Comparison of ENCODE assay signal across 11 cellular contexts in genomic region chr3:30538787-30539186, GRCh38.
A peak's percentile ranks its signal among the peaks of the same experiment; 100 is the strongest.
DNase-seq lines count a peak whose midpoint lies in the region; ATAC-seq, FAIRE-seq and TF ChIP-seq lines count a peak whose summit lies in the region.
"Had no signal": no experiment of that assay in that cellular context is flagged by ENCODE, and none has a peak within 500 bp of the region (broad histone marks: within the 10 kb centered on the region; RNA-seq: fewer than 3 reads in every experiment).

No MANE protein-coding gene starts in this region.

- peaks cover 12% of the 10 kb centered on the region for H3F3A ChIP-seq in PC-3 (ENCODE audit: low read length, unreplicated experiment)

- dilution Hi-C loops in endothelial cell of umbilical vein (cut with MboI; ENCODE audit: extremely low pct_ligation_motif_present, low sequenced_read_pairs), result no loop called here

- no peak for TF ChIP-seq EP300 in sigmoid colon (IDR thresholded peaks at IDR 0.05)

- FAIRE-seq in endothelial cell of umbilical vein (lab: Jason Lieb, UNC), result peak; percentile 87

- H3K4me1 ChIP-seq in PC-3 (ENCODE audit: insufficient read depth, low read length) (peaks cover 23% of the 10 kb centered on the region), endothelial cell of umbilical vein (ENCODE audit: control insufficient read depth, extremely low read depth, insufficient read depth, low read length) (peaks cover 26% of the 10 kb centered on the region), sigmoid colon (peaks cover 0 to 15% (median 6%) of the 10 kb centered on the region in 4 donors)
- H3K4me1 ChIP-seq: parathyroid adenoma had no signal

- no peaks in the 10 kb centered on the region for H3K9me2 ChIP-seq in PC-3 (replicated peaks; ENCODE audit: low read length)

- DNase-seq in ELR (ENCODE audit: low read depth), result peak; percentile 94
- DNase-seq in PC-3, result peak; percentile 96
- peak; percentile 93 for DNase-seq in endothelial cell of umbilical vein (ENCODE audit: low read depth, low spot score)
- DNase-seq in pulmonary artery endothelial cell (ENCODE audit: low read depth, low spot score), result peak; percentile 93
- DNase-seq in NCI-H187 (lab: John Stamatoyannopoulos, UW), result no peak
- DNase-seq in erythroblast (lab: John Stamatoyannopoulos, UW), result no peak
- no peak for DNase-seq in GM10248 (ENCODE audit: extremely low spot score)
- no peak for DNase-seq in sigmoid colon
- DNase-seq: GDM1, H9 had no signal

- intact Hi-C loops in PC-3 (cut with micrococcal nuclease) (loop anchor here (1.0 to 2.0 kb wide), 5 partner anchors 20 to 194 kb away; partner anchors contain the start of gene TGFBR2), endothelial cell of umbilical vein (cut with micrococcal nuclease) (loop anchor here (1.0 kb wide), 9 partner anchors 10 to 310 kb away; partner anchors contain the start of gene TGFBR2), sigmoid colon (cut with DNase I) (no loop called here)

- WGBS in sigmoid colon, 2 donors, result 80% methylated on average over 1 of the region's 1 CpG

- POLR2A ChIA-PET in PC-3 (lab: Charles Lee; ENCODE audit: unreplicated experiment) (interaction anchor here (0.5 kb wide), 1 partner anchor 17 kb away, joined by 7 read pairs; no protein-coding TSS in a partner anchor), endothelial cell of umbilical vein (lab: Charles Lee) (interaction anchor here (1.0 to 1.1 kb wide), 3 partner anchors 68 to 339 kb away, joined by 3 to 7 read pairs (median 3); partner anchors contain the start of gene TGFBR2), GM10248 (lab: Yijun Ruan, JAX) (no interaction called here)

- CTCF ChIA-PET in PC-3 (lab: Charles Lee), result no interaction called here
- CTCF ChIA-PET in endothelial cell of umbilical vein (lab: Charles Lee), result interaction anchor here (0.6 to 1.7 kb wide), 6 partner anchors 11 to 496 kb away, joined by 3 to 10 read pairs (median 5); partner anchors contain the start of gene TGFBR2
- CTCF ChIA-PET in GM10248 (lab: Yijun Ruan, JAX), result interaction anchor here (1.0 to 1.3 kb wide), 2 partner anchors 11 to 82 kb away, joined by 3 read pairs; no protein-coding TSS in a partner anchor

- peak; percentile 95 for ATAC-seq in PC-3

- no peaks in the 10 kb centered on the region for H3K9me1 ChIP-seq in endothelial cell of umbilical vein (replicated peaks; ENCODE audit: control insufficient read depth, extremely low read depth, insufficient read depth, low read length)

- TF ChIP-seq POLR2A in endothelial cell of umbilical vein (IDR thresholded peaks at IDR 0.05; ENCODE audit: low read depth, low read length) (no peak), erythroblast (IDR thresholded peaks at IDR 0.05; ENCODE audit: low read length) (no peak), sigmoid colon (IDR thresholded peaks at IDR 0.05) (no peak)

- no peaks in the 10 kb centered on the region for H3K27me3 ChIP-seq in PC-3 (ENCODE audit: low read length)
- H3K27me3 ChIP-seq in endothelial cell of umbilical vein (ENCODE audit: control insufficient read depth in 2 of 2, insufficient read depth in 2 of 2, low read length in 2 of 2), result no peaks in the 10 kb centered on the region
- no peaks in the 10 kb centered on the region for H3K27me3 ChIP-seq in sigmoid colon

- H3K27ac ChIP-seq in PC-3 (ENCODE audit: low read length) (peak overlapping the region; percentile 99), endothelial cell of umbilical vein (ENCODE audit: insufficient read depth, low read depth, low read length) (peak overlapping the region; percentile 97), sigmoid colon (peak overlapping the region in 2 of 4 donors; percentile 5 to 49)
- H3K27ac ChIP-seq: parathyroid adenoma had no signal

- H2AFZ ChIP-seq in PC-3 (ENCODE audit: low read length) (no peak overlapping the region), endothelial cell of umbilical vein (ENCODE audit: low read depth, low read length) (no peak overlapping the region)
- H2AFZ ChIP-seq: parathyroid adenoma had no signal

- TF ChIP-seq CTCF in PC-3 (conservative IDR thresholded peaks at IDR 0.05; ENCODE audit: low read depth, low read length) (no peak), endothelial cell of umbilical vein (IDR thresholded peaks at IDR 0.05; ENCODE audit: extremely low read depth in 1 of 2, insufficient read depth in 1 of 2, low read depth in 1 of 2, low read length in 2 of 2) (no peak), GM10248 (IDR thresholded peaks at IDR 0.05; ENCODE audit: control extremely low read depth, extremely low read depth, low read depth, missing control alignments) (no peak), sigmoid colon (IDR thresholded peaks at IDR 0.05) (no peak)

- H3K36me3 ChIP-seq in PC-3 (ENCODE audit: low read depth, low read length), result no peaks in the 10 kb centered on the region
- no peaks in the 10 kb centered on the region for H3K36me3 ChIP-seq in endothelial cell of umbilical vein (ENCODE audit: control insufficient read depth in 2 of 2, extremely low read depth in 1 of 2, insufficient read depth in 2 of 2, low read length in 2 of 2)
- H3K36me3 ChIP-seq in sigmoid colon, result no peaks in the 10 kb centered on the region

- H4K20me1 ChIP-seq in PC-3 (ENCODE audit: low read length), result no peaks in the 10 kb centered on the region
- no peaks in the 10 kb centered on the region for H4K20me1 ChIP-seq in endothelial cell of umbilical vein (replicated peaks; ENCODE audit: control insufficient read depth, extremely low read depth, insufficient read depth, low read length)

- H3K9ac ChIP-seq in PC-3 (ENCODE audit: low read length), result peak overlapping the region; percentile 91
- peak overlapping the region; percentile 90 for H3K9ac ChIP-seq in endothelial cell of umbilical vein (replicated peaks; ENCODE audit: extremely low read depth, insufficient read depth, low read length)
- H3K9ac ChIP-seq: parathyroid adenoma had no signal

- no peaks in the 10 kb centered on the region for H3K79me2 ChIP-seq in PC-3 (ENCODE audit: low read length)
- H3K79me2 ChIP-seq in endothelial cell of umbilical vein (ENCODE audit: control insufficient read depth, insufficient read depth, low read length), result no peaks in the 10 kb centered on the region
- H3K79me2 ChIP-seq: parathyroid adenoma had no signal

- H3K9me3 ChIP-seq in PC-3 (ENCODE audit: low read length) (no peaks in the 10 kb centered on the region), endothelial cell of umbilical vein (replicated peaks; ENCODE audit: control insufficient read depth, insufficient read depth, low read length) (no peaks in the 10 kb centered on the region), sigmoid colon (no peaks in the 10 kb centered on the region)

- H3K4me2 ChIP-seq in PC-3 (ENCODE audit: low read length) (peak overlapping the region; percentile 86), endothelial cell of umbilical vein (ENCODE audit: insufficient read depth, low read length) (peak overlapping the region; percentile 59)

- BruUV-seq in PC-3 (replicated peaks; lab: Mats Ljungman, UMichigan) (no TSS peak), endothelial cell of umbilical vein (replicated peaks; lab: Mats Ljungman, UMichigan) (no TSS peak)

- H3K4me3 ChIP-seq in PC-3 (ENCODE audit: low read length) (no peak overlapping the region; the same call in 1 of the 2 replicates), endothelial cell of umbilical vein (replicated peaks in 1 of 3; ENCODE audit: insufficient read depth in 1 of 3, low read depth in 1 of 3, low read length in 3 of 3) (no peak overlapping the region), sigmoid colon (no peak overlapping the region)

TF ChIP-seq in endothelial cell of umbilical vein, 7 proteins besides CTCF, POLR2A, EP300 and RAD21:
- TF ChIP-seq JUN (IDR thresholded peaks at IDR 0.05; ENCODE audit: borderline replicate concordance, insufficient read depth, insufficient read length, low read depth), result peak; percentile 96
- TF ChIP-seq MYC (IDR thresholded peaks at IDR 0.05; ENCODE audit: low read depth, low read length), result no peak
- peak; percentile 88 for TF ChIP-seq GATA2 (IDR thresholded peaks at IDR 0.05; ENCODE audit: insufficient read depth, insufficient read length, low read depth, low read length)
- TF ChIP-seq EZH2 (IDR thresholded peaks at IDR 0.05; ENCODE audit: borderline replicate concordance, low read depth, low read length, severe bottlenecking), result no peak
- peak; percentile 18 for TF ChIP-seq POLR2AphosphoS5 (IDR thresholded peaks at IDR 0.05; ENCODE audit: insufficient read depth, low read depth, low read length)
- TF ChIP-seq FOS (IDR thresholded peaks at IDR 0.05; ENCODE audit: borderline replicate concordance, insufficient read depth, low read length), result peak; percentile 92
- TF ChIP-seq MAX (IDR thresholded peaks at IDR 0.05; ENCODE audit: insufficient read depth, insufficient read length), result no peak

Comparison
In these comparisons a context has a peak if more than half of its experiments do, and no peak if none do; other contexts are left out.
1. DNase-seq: peak in ELR (single experiment), PC-3 (single experiment), endothelial cell of umbilical vein (single experiment) and pulmonary artery endothelial cell (single experiment); none in NCI-H187 (0 of 2), erythroblast (0 of 2), GM10248 (single experiment) and sigmoid colon (single experiment).